Comparison of ENCODE assay signal across 21 cellular contexts in the genomic region with DNA sequence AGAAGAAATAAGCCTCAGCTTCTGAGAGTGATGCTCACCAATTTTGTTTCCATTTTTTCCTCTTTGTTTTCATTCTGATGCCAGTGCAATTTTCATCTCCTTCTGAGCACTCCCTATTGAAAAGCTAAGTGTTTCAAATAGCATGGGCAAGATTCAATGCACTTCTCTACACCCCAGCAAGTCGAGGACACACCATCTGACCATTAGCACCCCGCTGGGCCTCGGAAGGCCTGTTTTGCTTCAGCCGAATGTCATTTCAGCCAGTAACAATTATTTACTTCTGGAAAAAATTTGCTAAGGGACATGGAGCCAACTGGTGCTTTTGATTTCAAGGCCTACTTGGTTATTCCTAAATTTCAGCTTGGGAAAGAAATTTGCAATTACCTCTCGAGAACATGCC.
DNase-seq lines count a peak whose midpoint lies in the region; ATAC-seq and TF ChIP-seq lines count a peak whose summit lies in the region.
"Had no signal": no experiment of that assay in that cellular context is flagged by ENCODE, and none has a peak within 500 bp of the region (broad histone marks: within the 10 kb centered on the region; RNA-seq: fewer than 3 reads in every experiment).

No MANE protein-coding gene starts in this region.

- in situ Hi-C loops in G401 (cut with HindIII; ENCODE audit: low sequenced_read_pairs) = no loop called here

- ATAC-seq in HG03108 (IDR thresholded peaks at IDR 0.05; ENCODE audit: unreplicated experiment) = no peak
- ATAC-seq: A549 had no signal

- DNase-seq in G401 (ENCODE audit: low spot score) = peak; percentile 71
- DNase-seq in NCI-H2227 (lab: John Stamatoyannopoulos, UW; ENCODE audit: unreplicated experiment) = peak; percentile 76
- DNase-seq in cerebellar cortex (ENCODE audit: low spot score) = peak; percentile 64
- no peak for DNase-seq in activated gamma-delta T cell (lab: John Stamatoyannopoulos, UW)
- no peak for DNase-seq in NCI-H510A (lab: John Stamatoyannopoulos, UW)
- DNase-seq: 8988T; ACHN; AML-193; BE2C; CD4-positive, alpha-beta T cell; CD8-positive, alpha-beta memory T cell; DMS 273 treated with DMSO at 0.1 percent for 48 hours; DMS79; EL; GF-D8; H7; HCEC 1CT had no signal

- H4K20me1 ChIP-seq in neural cell (ENCODE audit: insufficient read depth) = no peaks in the 10 kb centered on the region
- H4K20me1 ChIP-seq: BLaER1 treated with 17β-estradiol and CSF1 and Interleukin-3, amounts not matched to agents 10 nM and 100 nM had no signal

- no peak for TF ChIP-seq RAD21 in neural cell (conservative IDR thresholded peaks at IDR 0.05)

- no peak overlapping the region for H3K27ac ChIP-seq in neural cell (ENCODE audit: low read length)
- H3K27ac ChIP-seq: A549; BLaER1 treated with 17β-estradiol and CSF1 and Interleukin-3, amounts not matched to agents 10 nM and 100 nM had no signal

- no peak for TF ChIP-seq CTCF in neural cell (IDR thresholded peaks at IDR 0.05; ENCODE audit: poor library complexity, severe bottlenecking)

- H3F3A ChIP-seq in neural cell (ENCODE audit: insufficient read depth, low read length, poor library complexity, severe bottlenecking) = no peaks in the 10 kb centered on the region

- H3K79me2 ChIP-seq in neural cell (replicated peaks; ENCODE audit: insufficient read depth, low read length) = no peaks in the 10 kb centered on the region

- no peak overlapping the region for H3K4me2 ChIP-seq in neural cell (ENCODE audit: low read length)
- H3K4me2 ChIP-seq: A549; BLaER1 treated with 17β-estradiol and CSF1 and Interleukin-3, amounts not matched to agents 10 nM and 100 nM had no signal

- no peaks in the 10 kb centered on the region for H3K36me3 ChIP-seq in neural cell (ENCODE audit: insufficient read depth, low read length)
- H3K36me3 ChIP-seq: BE2C; BLaER1 treated with 17β-estradiol and CSF1 and Interleukin-3, amounts not matched to agents 10 nM and 100 nM had no signal

- no peak overlapping the region for H3K9ac ChIP-seq in neural cell (ENCODE audit: low read length)
- H3K9ac ChIP-seq: BLaER1 treated with 17β-estradiol and CSF1 and Interleukin-3, amounts not matched to agents 10 nM and 100 nM had no signal

- H2AFZ ChIP-seq in neural cell (ENCODE audit: low read depth, low read length) = no peak overlapping the region

- no peaks in the 10 kb centered on the region for H3K27me3 ChIP-seq in neural cell (ENCODE audit: insufficient read depth, low read depth, low read length)
- H3K27me3 ChIP-seq: BE2C; BLaER1 treated with 17β-estradiol and CSF1 and Interleukin-3, amounts not matched to agents 10 nM and 100 nM had no signal

- H3K9me3 ChIP-seq in neural cell (ENCODE audit: low read length) = no peaks in the 10 kb centered on the region
- H3K9me3 ChIP-seq: A549; BE2C; BLaER1 treated with 17β-estradiol and CSF1 and Interleukin-3, amounts not matched to agents 10 nM and 100 nM had no signal

- H3K4me3 ChIP-seq in neural cell (ENCODE audit: low read length) = no peak overlapping the region
- H3K4me3 ChIP-seq: A549; BLaER1 treated with 17β-estradiol and CSF1 and Interleukin-3, amounts not matched to agents 10 nM and 100 nM had no signal

- TF ChIP-seq EP300 in neural cell (conservative IDR thresholded peaks at IDR 0.05; ENCODE audit: poor library complexity, severe bottlenecking) = no peak

- H3K9me2 ChIP-seq in neural cell (ENCODE audit: insufficient read depth, low read length) = no peaks in the 10 kb centered on the region

TF ChIP-seq in neural cell, 6 proteins besides CTCF, POLR2A, EP300 and RAD21:
- TF ChIP-seq POLR2AphosphoS5 (IDR thresholded peaks at IDR 0.05) = peak; percentile 65
- TF ChIP-seq MXI1 (conservative IDR thresholded peaks at IDR 0.05; ENCODE audit: poor library complexity, severe bottlenecking) = no peak

Comparison
In these comparisons a context has a peak if more than half of its experiments do, and no peak if none do; other contexts are left out.
1. DNase-seq: peak in G401 (single experiment), NCI-H2227 (single experiment) and cerebellar cortex (single experiment); none in activated gamma-delta T cell (single experiment) and NCI-H510A (single experiment).